Comparison of ENCODE assay signal across 8 cellular contexts in the genomic region with DNA sequence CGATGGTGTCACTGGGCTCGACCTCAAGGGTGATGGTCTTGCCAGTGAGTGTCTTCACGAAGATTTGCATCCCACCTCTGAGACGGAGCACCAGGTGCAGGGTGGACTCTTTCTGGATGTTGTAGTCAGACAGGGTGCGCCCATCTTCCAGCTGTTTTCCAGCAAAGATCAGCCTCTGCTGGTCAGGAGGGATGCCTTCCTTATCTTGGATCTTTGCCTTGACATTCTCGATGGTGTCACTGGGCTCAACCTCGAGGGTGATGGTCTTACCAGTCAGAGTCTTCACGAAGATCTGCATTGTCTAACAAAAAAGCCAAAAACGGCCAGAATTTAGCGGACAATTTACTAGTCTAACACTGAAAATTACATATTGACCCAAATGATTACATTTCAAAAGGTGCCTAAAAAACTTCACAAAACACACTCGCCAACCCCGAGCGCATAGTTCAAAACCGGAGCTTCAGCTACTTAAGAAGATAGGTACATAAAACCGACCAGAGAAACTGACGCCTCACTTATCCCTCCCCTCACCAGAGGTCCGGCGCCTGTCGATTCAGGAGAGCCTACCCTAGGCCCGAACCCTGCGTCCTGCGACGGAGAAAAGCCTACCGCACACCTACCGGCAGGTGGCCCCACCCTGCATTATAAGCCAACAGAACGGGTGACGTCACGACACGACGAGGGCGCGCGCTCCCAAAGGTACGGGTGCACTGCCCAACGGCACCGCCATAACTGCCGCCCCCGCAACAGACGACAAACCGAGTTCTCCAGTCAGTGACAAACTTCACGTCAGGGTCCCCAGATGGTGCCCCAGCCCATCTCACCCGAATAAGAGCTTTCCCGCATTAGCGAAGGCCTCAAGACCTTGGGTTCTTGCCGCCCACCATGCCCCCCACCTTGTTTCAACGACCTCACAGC. TPM values are rescaled to one million over a fixed set of nuclear protein-coding genes. Genes with fewer than 3 reads are reported as not detected.
DNase-seq lines count a peak whose midpoint lies in the region; ATAC-seq and TF ChIP-seq lines count a peak whose summit lies in the region.

No MANE protein-coding gene starts in this region.

- CTCF ChIA-PET in activated CD8-positive, alpha-beta T cell treated with anti-CD3 and anti-CD28 coated beads for 36 hours (lab: Charles Lee): interaction anchor here (2.8 to 12.2 kb wide), 2 partner anchors 13 to 26 kb away, joined by 20 to 183 read pairs; no protein-coding TSS in a partner anchor

- peak overlapping the region; percentile 99 for H3K9ac ChIP-seq in endodermal cell (ENCODE audit: extremely low read depth, low read length, poor library complexity, severe bottlenecking)
- peak overlapping the region; percentile 99 for H3K9ac ChIP-seq in muscle layer of colon (ENCODE audit: low read length)

- peak overlapping the region; percentile 100 for H3K27ac Mint-ChIP-seq in activated CD8-positive, alpha-beta T cell treated with anti-CD3 and anti-CD28 coated beads for 36 hours
- peak overlapping the region; percentile 100 for H3K27ac Mint-ChIP-seq in endodermal cell

- peaks cover 40% of the 10 kb centered on the region for H3K36me3 Mint-ChIP-seq in activated CD8-positive, alpha-beta T cell treated with anti-CD3 and anti-CD28 coated beads for 36 hours (ENCODE audit: low read depth)
- H3K36me3 Mint-ChIP-seq in endodermal cell (ENCODE audit: low read depth): peaks cover 38% of the 10 kb centered on the region

- H3K27ac ChIP-seq in endodermal cell (ENCODE audit: low read depth, low read length) (peak overlapping the region; percentile 100), muscle layer of colon (ENCODE audit: low read depth, low read length) (peak overlapping the region; percentile 100)

- H3K27me3 Mint-ChIP-seq in activated CD8-positive, alpha-beta T cell treated with anti-CD3 and anti-CD28 coated beads for 36 hours: no peaks in the 10 kb centered on the region
- H3K27me3 Mint-ChIP-seq in endodermal cell (ENCODE audit: insufficient read depth): no peaks in the 10 kb centered on the region

- ATAC-seq in GM18498 (IDR thresholded peaks at IDR 0.05; ENCODE audit: unreplicated experiment) (peak; percentile 28), HG03521 (IDR thresholded peaks at IDR 0.05; ENCODE audit: unreplicated experiment) (peak; percentile 16)
- ATAC-seq in activated CD8-positive, alpha-beta T cell treated with anti-CD3 and anti-CD28 coated beads for 36 hours: peak; percentile 35

- H3K4me3 ChIP-seq in endodermal cell (ENCODE audit: low read length) (peak overlapping the region; percentile 99), muscle layer of colon (ENCODE audit: low read depth in 1 of 2, low read length in 2 of 2) (peak overlapping the region; percentile 90 to 99)

- peak overlapping the region; percentile 100 for H3K4me3 Mint-ChIP-seq in activated CD8-positive, alpha-beta T cell treated with anti-CD3 and anti-CD28 coated beads for 36 hours
- peak overlapping the region; percentile 100 for H3K4me3 Mint-ChIP-seq in endodermal cell

- H3K36me3 ChIP-seq in endodermal cell (ENCODE audit: control insufficient read depth, insufficient read depth, low read length) (peaks cover 36% of the 10 kb centered on the region), muscle layer of colon (ENCODE audit: insufficient read depth, low read length) (peaks cover 13% of the 10 kb centered on the region)

- no peaks in the 10 kb centered on the region for H3K27me3 ChIP-seq in endodermal cell (ENCODE audit: control insufficient read depth, insufficient read depth, low read length, poor library complexity, severe bottlenecking)
- H3K27me3 ChIP-seq in muscle layer of colon (ENCODE audit: control insufficient read depth in 1 of 2, insufficient read depth in 2 of 2, low read length in 2 of 2): no peaks in the 10 kb centered on the region

- no peaks in the 10 kb centered on the region for H3K9me3 Mint-ChIP-seq in activated CD8-positive, alpha-beta T cell treated with anti-CD3 and anti-CD28 coated beads for 36 hours
- H3K9me3 Mint-ChIP-seq in endodermal cell: no peaks in the 10 kb centered on the region

- intact Hi-C loops in activated CD8-positive, alpha-beta T cell treated with anti-CD3 and anti-CD28 coated beads for 36 hours (cut with micrococcal nuclease): no loop called here

- peak; percentile 99 for DNase-seq in activated CD8-positive, alpha-beta T cell treated with anti-CD3 and anti-CD28 coated beads for 36 hours
- DNase-seq in endodermal cell: peak; percentile 94
- peak; percentile 93 for DNase-seq in stimulated activated CD8-positive, alpha-beta memory T cell treated with anti-CD3 and anti-CD28 coated beads, Interleukin-7, amount 100 ng/mL, for 4 hours (ENCODE audit: low read depth in 2 of 2)
- no peak for DNase-seq in NCI-H1048 (lab: John Stamatoyannopoulos, UW)
- DNase-seq in NCI-H187 (lab: John Stamatoyannopoulos, UW): no peak

- POLR2A ChIA-PET in activated CD8-positive, alpha-beta T cell treated with anti-CD3 and anti-CD28 coated beads for 36 hours (lab: Charles Lee): interaction anchor here (0.6 to 12.7 kb wide), 17 partner anchors 9 to 808 kb away, joined by 3 to 256 read pairs (median 3); a partner anchor contains a TSS

- H3K4me1 ChIP-seq in endodermal cell (ENCODE audit: control insufficient read depth, insufficient read depth, low read length) (peaks cover 12% of the 10 kb centered on the region), muscle layer of colon (ENCODE audit: insufficient read depth, low read length) (peaks cover 57% of the 10 kb centered on the region)

- H3K4me1 Mint-ChIP-seq in activated CD8-positive, alpha-beta T cell treated with anti-CD3 and anti-CD28 coated beads for 36 hours (ENCODE audit: low read depth): peaks cover 71% of the 10 kb centered on the region
- peaks cover 48% of the 10 kb centered on the region for H3K4me1 Mint-ChIP-seq in endodermal cell

- peak; percentile 70 for TF ChIP-seq CTCF in activated CD8-positive, alpha-beta T cell treated with anti-CD3 and anti-CD28 coated beads for 36 hours (IDR thresholded peaks at IDR 0.05)
- peak; percentile 74 for TF ChIP-seq CTCF in endodermal cell (conservative IDR thresholded peaks at IDR 0.05)

- 10 to 15% methylated on average over 28 to 46 of the region's 46 CpGs for WGBS in endodermal cell (ENCODE audit: insufficient coverage in 1 of 2, insufficient read length in 1 of 2), 2 experiments

- H3K9me3 ChIP-seq in endodermal cell (ENCODE audit: control insufficient read depth, low read length) (no peaks in the 10 kb centered on the region), muscle layer of colon (ENCODE audit: low read length) (no peaks in the 10 kb centered on the region)

RNA-seq across cellular contexts. Expression of a gene that starts 0.7 kb away (rescaled TPM):
- total RNA-seq in activated CD8-positive, alpha-beta T cell treated with anti-CD3 and anti-CD28 coated beads for 36 hours: 1,000 to 10,000 TPM in 1 of 2 experiments, 100 to 1,000 TPM in 1; 963 to 1,010 TPM
- total RNA-seq in endodermal cell: 100 to 1,000 TPM; 580 to 625 TPM
- 856 TPM for polyA plus RNA-seq in endodermal cell (2013, experiment 1 of 2)
- polyA plus RNA-seq in endodermal cell (2013, experiment 2 of 2): 866 TPM

RNA-seq across cellular contexts. Expression of a gene that starts 50.1 kb away (rescaled TPM):
- 10 to 100 TPM; 36.2 to 38.1 TPM for total RNA-seq in activated CD8-positive, alpha-beta T cell treated with anti-CD3 and anti-CD28 coated beads for 36 hours
- 10 to 100 TPM; 33.0 to 36.2 TPM for total RNA-seq in endodermal cell
- polyA plus RNA-seq in endodermal cell (2013, experiment 1 of 2): 26.1 TPM
- 30.2 TPM for polyA plus RNA-seq in endodermal cell (2013, experiment 2 of 2)

Comparison
In these comparisons a context has a peak if more than half of its experiments do, and no peak if none do; other contexts are left out.
1. DNase-seq: peak in activated CD8-positive, alpha-beta T cell treated with anti-CD3 and anti-CD28 coated beads for 36 hours (single experiment), endodermal cell (single experiment) and stimulated activated CD8-positive, alpha-beta memory T cell treated with anti-CD3 and anti-CD28 coated beads, Interleukin-7, amount 100 ng/mL, for 4 hours (2 of 2); none in NCI-H1048 (single experiment) and NCI-H187 (0 of 2).
2. Peak in every context shown above with its lines, with median percentiles within 50 percentile points of each other: ATAC-seq.